In the genomic region with DNA sequence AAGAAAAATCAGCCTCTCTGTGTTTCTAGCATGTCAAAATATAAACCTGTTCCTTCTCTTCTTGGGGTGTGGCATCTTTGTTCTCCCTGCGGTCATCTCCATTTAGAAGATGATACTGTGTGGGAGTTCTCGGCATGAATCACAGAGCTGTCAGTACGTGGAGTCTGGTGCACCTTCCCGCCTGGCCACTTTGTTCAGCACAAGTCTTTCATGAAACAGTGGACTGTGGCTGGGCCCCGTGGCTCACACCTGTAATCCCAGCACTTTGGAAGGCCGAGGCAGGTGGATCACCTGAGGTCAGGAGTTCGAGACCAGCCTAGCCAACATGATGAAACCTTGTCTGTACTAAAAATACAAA, we compare ENCODE assay signal across 8 cellular contexts.
A peak's percentile ranks its signal among the peaks of the same experiment; 100 is the strongest.
DNase-seq lines count a peak whose midpoint lies in the region; ATAC-seq and TF ChIP-seq lines count a peak whose summit lies in the region.
"Not testable (repeated sequence)": the region's sequence is repeated elsewhere in the genome, so short reads cannot be mapped to it uniquely, and the experiment has no call there.

No MANE protein-coding gene starts in this region.

- not testable (repeated sequence) for TF ChIP-seq POLR2A in gastrocnemius medialis (IDR thresholded peaks at IDR 0.05)

- H3K36me3 ChIP-seq in hepatocyte (replicated peaks; ENCODE audit: insufficient read depth, low read depth); gastrocnemius medialis; stomach smooth muscle (ENCODE audit: control insufficient read depth in 2 of 2, insufficient read depth in 2 of 2, low read length in 2 of 2): not testable (repeated sequence)

- WGBS in hepatocyte (ENCODE audit: low lambda C conversion rate, missing lambda C conversion rate): 89% methylated on average over 7 of the region's 7 CpGs

- H3K27ac ChIP-seq in 22Rv1: peak overlapping the region; percentile 72
- H3K27ac ChIP-seq in RWPE1, gastrocnemius medialis: not testable (repeated sequence)
- H3K27ac ChIP-seq in hepatocyte: peak overlapping the region; percentile 80
- peak overlapping the region; percentile 66 for H3K27ac ChIP-seq in stomach smooth muscle (ENCODE audit: low read length)

- not testable (repeated sequence) for H3K9me3 Mint-ChIP-seq in activated T-helper 17 cell treated with anti-CD3 and anti-CD28 coated beads, Interleukin-2, amount 50 U/mL, for 72 hours

- H3K36me3 Mint-ChIP-seq in activated T-helper 17 cell treated with anti-CD3 and anti-CD28 coated beads, Interleukin-2, amount 50 U/mL, for 72 hours (ENCODE audit: low read depth): not testable (repeated sequence)

- H3K9me2 ChIP-seq in hepatocyte (replicated peaks; ENCODE audit: insufficient read depth): not testable (repeated sequence)

- H3K9me3 ChIP-seq in hepatocyte (ENCODE audit: low read depth); gastrocnemius medialis; stomach smooth muscle (ENCODE audit: control insufficient read depth in 2 of 2, low read length in 2 of 2): not testable (repeated sequence)

- H3K79me2 ChIP-seq in hepatocyte: peaks cover 37% of the 10 kb centered on the region

- not testable (repeated sequence) for H3K4me3 Mint-ChIP-seq in activated T-helper 17 cell treated with anti-CD3 and anti-CD28 coated beads, Interleukin-2, amount 50 U/mL, for 72 hours

- CTCF ChIA-PET in RWPE1 (lab: Yijun Ruan, JAX): interaction anchor here (0.6 kb wide), 1 partner anchor 225 kb away, joined by 4 read pairs; no protein-coding TSS in a partner anchor

- POLR2A ChIA-PET in RWPE1 (lab: Yijun Ruan, JAX; ENCODE audit: low non-redundant PET): not testable (repeated sequence)

- H2AFZ ChIP-seq in hepatocyte: not testable (repeated sequence)

- DNase-seq in RWPE1 (ENCODE audit: low spot score) (peak; percentile 71), epithelial cell of esophagus (ENCODE audit: low read depth) (peak; percentile 89), hepatocyte (ENCODE audit: low spot score) (peak; percentile 22), occipital lobe (lab: John Stamatoyannopoulos, UW) (peak; percentile 32)
- DNase-seq in gastrocnemius medialis: not testable (repeated sequence)

- H3K4me1 ChIP-seq in hepatocyte (ENCODE audit: insufficient read depth): not testable (repeated sequence)
- H3K4me1 ChIP-seq in gastrocnemius medialis: peaks cover 7 to 19% of the 10 kb centered on the region in 2 donors
- peaks cover 21% of the 10 kb centered on the region for H3K4me1 ChIP-seq in stomach smooth muscle (ENCODE audit: control insufficient read depth, insufficient read depth, low read length)

- H3K4me1 Mint-ChIP-seq in activated T-helper 17 cell treated with anti-CD3 and anti-CD28 coated beads, Interleukin-2, amount 50 U/mL, for 72 hours: not testable (repeated sequence)

- in situ Hi-C loops in gastrocnemius medialis (cut with MboI; ENCODE audit: low sequenced_read_pairs in 4 of 4): not testable (repeated sequence)

- intact Hi-C loops in gastrocnemius medialis (cut with DNase I; ENCODE audit: low total_unique reads): not testable (repeated sequence)

- not testable (repeated sequence) for H3K27ac Mint-ChIP-seq in activated T-helper 17 cell treated with anti-CD3 and anti-CD28 coated beads, Interleukin-2, amount 50 U/mL, for 72 hours

- peak overlapping the region in 1 of 2 donors; percentile 30 for H3K9ac ChIP-seq in stomach smooth muscle (ENCODE audit: low read length in 2 of 2)

- H3K27me3 ChIP-seq in hepatocyte; gastrocnemius medialis; stomach smooth muscle (ENCODE audit: control insufficient read depth in 1 of 2, insufficient read depth in 2 of 2, low read length in 2 of 2): not testable (repeated sequence)

- not testable (repeated sequence) for H3K4me2 ChIP-seq in hepatocyte

- not testable (repeated sequence) for H4K20me1 ChIP-seq in hepatocyte (ENCODE audit: insufficient read depth, poor library complexity, severe bottlenecking)

- not testable (repeated sequence) for TF ChIP-seq CTCF in 22Rv1 (IDR thresholded peaks at IDR 0.05); RWPE1 (conservative IDR thresholded peaks at IDR 0.05; ENCODE audit: low read depth); epithelial cell of esophagus (IDR thresholded peaks at IDR 0.05; ENCODE audit: insufficient read depth, low read depth, low read length, missing control alignments); hepatocyte (IDR thresholded peaks at IDR 0.05; ENCODE audit: poor library complexity); gastrocnemius medialis (IDR thresholded peaks at IDR 0.05 in 4 of 5, conservative IDR thresholded peaks at IDR 0.05 in 1 of 5)

- H3K27me3 Mint-ChIP-seq in activated T-helper 17 cell treated with anti-CD3 and anti-CD28 coated beads, Interleukin-2, amount 50 U/mL, for 72 hours: peaks cover 12% of the 10 kb centered on the region

- not testable (repeated sequence) for H3K4me3 ChIP-seq in epithelial cell of esophagus (ENCODE audit: low read length); hepatocyte; gastrocnemius medialis; stomach smooth muscle (ENCODE audit: low read length in 2 of 2)

- peak; percentile 67 for ATAC-seq in activated T-helper 17 cell treated with anti-CD3 and anti-CD28 coated beads, Interleukin-2, amount 50 U/mL, for 72 hours (replicated peaks)
- ATAC-seq in gastrocnemius medialis: peak; percentile 39 to 41
